8 cellular contexts compared by ENCODE assay signal in the genomic region with DNA sequence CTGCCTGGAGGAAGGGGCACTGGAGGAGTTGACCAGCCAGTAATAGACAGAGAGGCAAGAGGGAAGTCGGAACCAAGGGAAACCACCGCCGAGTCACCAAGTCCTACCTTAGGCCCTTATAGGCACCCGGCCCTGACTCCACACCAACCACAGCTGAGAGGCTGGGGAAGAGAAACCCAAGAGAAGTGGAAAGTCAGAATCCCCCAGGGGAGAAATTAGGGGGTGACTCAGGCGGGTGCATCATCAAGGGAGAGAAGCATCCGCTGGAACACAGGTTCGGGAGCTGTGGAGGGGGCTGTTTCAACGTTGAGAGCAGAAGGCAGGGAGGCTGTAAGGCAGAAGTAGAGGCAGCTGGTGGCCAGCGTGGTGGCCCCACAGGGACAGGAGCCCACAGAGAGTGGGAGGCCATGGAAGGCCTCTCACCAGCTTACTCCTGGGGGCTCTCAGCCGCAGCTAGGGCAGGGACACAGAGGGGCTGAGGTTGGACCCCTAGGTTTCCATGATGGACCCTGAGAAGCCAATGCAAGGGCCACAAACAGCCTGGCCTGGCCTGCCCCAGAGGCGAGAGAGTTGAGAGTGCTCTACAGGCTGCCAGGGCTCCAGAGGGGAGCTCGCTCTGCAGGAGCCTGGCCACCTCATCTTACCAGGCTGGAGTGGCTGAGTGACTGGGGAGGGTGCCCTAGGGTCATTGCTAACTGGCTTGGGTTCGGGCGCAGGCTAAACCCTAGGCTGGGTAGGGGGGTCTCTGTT. TPM values are rescaled to one million over a fixed set of nuclear protein-coding genes. Genes with fewer than 3 reads are reported as not detected.
DNase-seq lines count a peak whose midpoint lies in the region; ATAC-seq and TF ChIP-seq lines count a peak whose summit lies in the region.

No MANE protein-coding gene starts in this region.

- H3K9me3 ChIP-seq in duodenal mucosa (ENCODE audit: control insufficient read depth in 1 of 2, low read length in 2 of 2) = no peaks in the 10 kb centered on the region

- H3K27me3 Mint-ChIP-seq in progenitor cell of endocrine pancreas = no peaks in the 10 kb centered on the region

- H3K4me3 ChIP-seq in NB4 (ENCODE audit: low read depth, low read length) (no peak overlapping the region), duodenal mucosa (ENCODE audit: low read depth in 1 of 2, low read length in 2 of 2) (peak overlapping the region; percentile 86 to 93)

- no peaks in the 10 kb centered on the region for H3K9me3 Mint-ChIP-seq in progenitor cell of endocrine pancreas (ENCODE audit: low read depth)

- H3K4me3 Mint-ChIP-seq in progenitor cell of endocrine pancreas (ENCODE audit: low read depth) = peak overlapping the region; percentile 33

- H3K4me1 Mint-ChIP-seq in progenitor cell of endocrine pancreas (ENCODE audit: low read depth) = peaks cover 49% of the 10 kb centered on the region

- ATAC-seq in GM21447 (IDR thresholded peaks at IDR 0.05; ENCODE audit: unreplicated experiment) (peak; percentile 71), omental fat pad (ENCODE audit: low FRiP score) (no peak)

- H3K4me1 ChIP-seq in duodenal mucosa (ENCODE audit: control insufficient read depth in 1 of 2, insufficient read depth in 2 of 2, low read length in 2 of 2) = peaks cover 37 to 39% of the 10 kb centered on the region in 2 donors

- H3K27me3 ChIP-seq in duodenal mucosa (ENCODE audit: control insufficient read depth in 1 of 2, insufficient read depth in 2 of 2, low read length in 2 of 2) = no peaks in the 10 kb centered on the region

- peaks cover 0 to 7% of the 10 kb centered on the region in 2 donors for H3K36me3 ChIP-seq in duodenal mucosa (ENCODE audit: control insufficient read depth in 1 of 2, insufficient read depth in 2 of 2, low read length in 2 of 2)

- H3K36me3 Mint-ChIP-seq in progenitor cell of endocrine pancreas (ENCODE audit: insufficient read depth) = no peaks in the 10 kb centered on the region

- H3K27ac ChIP-seq in duodenal mucosa (ENCODE audit: low read depth, low read length) = no peak overlapping the region

- H3K27ac Mint-ChIP-seq in progenitor cell of endocrine pancreas = peak overlapping the region; percentile 86

- TF ChIP-seq CTCF in GM10266 (IDR thresholded peaks at IDR 0.05; ENCODE audit: control insufficient read depth, insufficient read depth, low read depth, missing control alignments) (no peak), NB4 (IDR thresholded peaks at IDR 0.05; ENCODE audit: low read depth, low read length) (no peak), progenitor cell of endocrine pancreas (IDR thresholded peaks at IDR 0.05; ENCODE audit: unreplicated experiment) (no peak), omental fat pad (IDR thresholded peaks at IDR 0.05) (no peak)

- DNase-seq in GM10266 (ENCODE audit: extremely low spot score) = peak; percentile 88
- peak; percentile 89 for DNase-seq in NB4 (ENCODE audit: low read depth)
- no peak for DNase-seq in progenitor cell of endocrine pancreas (ENCODE audit: low spot score, unreplicated experiment)
- no peak for DNase-seq in omental fat pad (ENCODE audit: low spot score)
- DNase-seq in SW 1271 (lab: John Stamatoyannopoulos, UW) = no peak
- no peak for DNase-seq in dermis blood vessel endothelial cell

- peak overlapping the region; percentile 74 to 94 for H3K9ac ChIP-seq in duodenal mucosa (ENCODE audit: low read depth in 1 of 2, low read length in 2 of 2)

- no peak for TF ChIP-seq POLR2A in NB4 (IDR thresholded peaks at IDR 0.05; ENCODE audit: extremely low read depth, insufficient read length)

RNA-seq across cellular contexts. Expression of a gene that starts 1.4 kb away (rescaled TPM):
- total RNA-seq in progenitor cell of endocrine pancreas = 10.3 and 10.7 TPM in 2 replicates
- total RNA-seq in omental fat pad = 10 to 100 TPM; 12.4 to 36.0 (median 15.1) TPM
- total RNA-seq in dermis blood vessel endothelial cell = 5.6 and 7.5 TPM in 2 replicates

RNA-seq across cellular contexts. Expression of a gene that starts 5.0 kb away (rescaled TPM):
- total RNA-seq in progenitor cell of endocrine pancreas (929 and 983 TPM in 2 replicates), omental fat pad (100 to 1,000 TPM; 173 to 275 (median 217) TPM), dermis blood vessel endothelial cell (2.6 and 3.2 TPM in 2 replicates)

RNA-seq across cellular contexts. Expression of a gene that starts 34.9 kb away (rescaled TPM):
- 23.5 and 24.7 TPM in 2 replicates for total RNA-seq in progenitor cell of endocrine pancreas
- total RNA-seq in omental fat pad = 10 to 100 TPM; 29.2 to 51.2 (median 42.9) TPM
- total RNA-seq in dermis blood vessel endothelial cell = 34.8 and 35.4 TPM in 2 replicates

RNA-seq across cellular contexts. Expression of a gene that starts 35.2 kb away (rescaled TPM):
- 45.1 and 46.3 TPM in 2 replicates for total RNA-seq in progenitor cell of endocrine pancreas
- total RNA-seq in omental fat pad = 10 to 100 TPM; 15.3 to 61.5 (median 27.5) TPM
- total RNA-seq in dermis blood vessel endothelial cell = 24.7 and 26.5 TPM in 2 replicates

Comparison
In these comparisons a context has a peak if more than half of its experiments do, and no peak if none do; other contexts are left out.
1. DNase-seq: peak in GM10266 (single experiment) and NB4 (single experiment); none in progenitor cell of endocrine pancreas (single experiment), omental fat pad (single experiment), SW 1271 (0 of 2) and dermis blood vessel endothelial cell (single experiment).
2. RNA of a gene that starts 5.0 kb away (total RNA-seq): 929 to 983 TPM in progenitor cell of endocrine pancreas and 173 to 275 TPM in omental fat pad; 2.6 to 3.2 TPM in dermis blood vessel endothelial cell; every median in the first group is over 10 times any median in the second.